15 cellular contexts compared by ENCODE assay signal in the genomic region with DNA sequence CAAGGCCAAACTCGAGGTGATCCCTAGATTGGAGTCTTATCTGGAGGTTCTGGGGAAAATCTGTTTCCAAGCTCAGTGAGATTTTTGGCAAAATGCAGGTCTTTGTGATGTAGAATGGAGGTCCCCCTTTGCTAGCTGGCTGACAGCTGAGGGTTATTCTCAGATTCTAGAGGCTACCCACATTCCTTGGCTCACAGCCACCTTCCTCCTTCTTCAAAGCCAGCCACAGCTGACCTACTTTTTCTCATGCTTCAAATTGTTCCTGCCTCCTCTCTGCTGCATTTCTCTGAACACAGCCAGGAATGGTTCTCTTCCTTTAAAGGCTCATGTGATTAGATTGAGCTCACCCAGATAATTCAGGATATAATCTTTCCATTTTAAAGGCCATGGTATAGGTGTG.
DNase-seq lines count a peak whose midpoint lies in the region; ATAC-seq, FAIRE-seq and TF ChIP-seq lines count a peak whose summit lies in the region.
"Had no signal": no experiment of that assay in that cellular context is flagged by ENCODE, and none has a peak within 500 bp of the region (broad histone marks: within the 10 kb centered on the region; RNA-seq: fewer than 3 reads in every experiment).

No MANE protein-coding gene starts in this region.

- no peak overlapping the region for H2AFZ ChIP-seq in astrocyte (ENCODE audit: low read depth, low read length)

- H3K27ac ChIP-seq in BLaER1 (no peak overlapping the region), astrocyte (ENCODE audit: low read depth, low read length) (no peak overlapping the region)

- DNase-seq in astrocyte (ENCODE audit: low read depth), result peak; percentile 5
- peak; percentile 66 for DNase-seq in kidney tubule cell (ENCODE audit: low spot score)
- peak; percentile 64 for DNase-seq in renal cortical epithelial cell (ENCODE audit: low read depth)
- no peak for DNase-seq in NCI-H146 (lab: John Stamatoyannopoulos, UW)
- no peak for DNase-seq in frontal cortex (ENCODE audit: low spot score in 2 of 2)
- DNase-seq in MCF 10A (ENCODE audit: unreplicated experiment), result no peak
- DNase-seq: CD4-positive, alpha-beta T cell; DMS79 treated with DMSO at 0.1 percent for 48 hours; GF-D8; NCI-H1417 treated with DMSO at 0.1 percent for 48 hours; NCI-H2081; NCI-H524 had no signal

- H3K4me1 Mint-ChIP-seq in astrocyte (ENCODE audit: low read depth, unreplicated experiment), result peaks cover 3% of the 10 kb centered on the region
- H3K4me1 Mint-ChIP-seq in MCF 10A (ENCODE audit: insufficient read depth, unreplicated experiment), result no peaks in the 10 kb centered on the region

- H3K4me3 Mint-ChIP-seq in astrocyte (ENCODE audit: unreplicated experiment) (no peak overlapping the region), MCF 10A (ENCODE audit: unreplicated experiment) (no peak overlapping the region)
- H3K4me3 Mint-ChIP-seq: CD4-positive, alpha-beta T cell had no signal

- H3K4me3 ChIP-seq in BLaER1 (no peak overlapping the region), astrocyte (ENCODE audit: insufficient read depth, low read depth, low read length) (no peak overlapping the region)

- TF ChIP-seq CTCF in astrocyte (IDR thresholded peaks at IDR 0.05; ENCODE audit: insufficient read depth, low read depth, low read length) (no peak), MCF 10A (IDR thresholded peaks at IDR 0.05; ENCODE audit: unreplicated experiment) (no peak)

- no TSS peak for BruUV-seq in MCF 10A (replicated peaks; lab: Mats Ljungman, UMichigan)

- H3K9ac ChIP-seq in BLaER1 (no peak overlapping the region), astrocyte (ENCODE audit: low read length) (no peak overlapping the region)

- peaks cover 7% of the 10 kb centered on the region; the same call in 1 of the 2 replicates for H3K9me3 ChIP-seq in BLaER1
- H3K9me3 ChIP-seq in astrocyte (ENCODE audit: insufficient read depth, low read depth, low read length), result no peaks in the 10 kb centered on the region

- ATAC-seq in GM18520 (IDR thresholded peaks at IDR 0.05; ENCODE audit: unreplicated experiment), result no peak

- no peaks in the 10 kb centered on the region for H3K27me3 ChIP-seq in BLaER1
- no peaks in the 10 kb centered on the region for H3K27me3 ChIP-seq in astrocyte (ENCODE audit: insufficient read depth, low read length)

- no peaks in the 10 kb centered on the region for H3K36me3 ChIP-seq in BLaER1
- H3K36me3 ChIP-seq in astrocyte (ENCODE audit: insufficient read depth, low read length), result no peaks in the 10 kb centered on the region

- H3K9me3 Mint-ChIP-seq in astrocyte (ENCODE audit: unreplicated experiment) (no peaks in the 10 kb centered on the region), MCF 10A (ENCODE audit: unreplicated experiment) (peaks cover 42% of the 10 kb centered on the region)
- H3K9me3 Mint-ChIP-seq: CD4-positive, alpha-beta T cell had no signal

- H3K36me3 Mint-ChIP-seq in astrocyte (ENCODE audit: low read depth, unreplicated experiment) (no peaks in the 10 kb centered on the region), MCF 10A (ENCODE audit: insufficient read depth, unreplicated experiment) (no peaks in the 10 kb centered on the region)

- CTCF ChIA-PET in MCF 10A (lab: Yijun Ruan, JAX), result interaction anchor here (0.6 kb wide), 1 partner anchor 281 kb away, joined by 5 read pairs; no protein-coding TSS in a partner anchor

- H3K27ac Mint-ChIP-seq in astrocyte (ENCODE audit: unreplicated experiment), result no peak overlapping the region
- no peak overlapping the region for H3K27ac Mint-ChIP-seq in MCF 10A (ENCODE audit: low read depth, unreplicated experiment)
- H3K27ac Mint-ChIP-seq: CD4-positive, alpha-beta T cell had no signal

- no peaks in the 10 kb centered on the region for H3K79me2 ChIP-seq in astrocyte (ENCODE audit: insufficient read depth, low read length)

- peaks cover 17% of the 10 kb centered on the region for H3K4me1 ChIP-seq in BLaER1
- no peaks in the 10 kb centered on the region for H3K4me1 ChIP-seq in astrocyte (ENCODE audit: insufficient read depth, low read length)

- FAIRE-seq in astrocyte (lab: Jason Lieb, UNC) (no peak), frontal cortex (lab: Jason Lieb, UNC) (no peak)
- FAIRE-seq: H1 had no signal

- H3K4me2 ChIP-seq in BLaER1 (peak overlapping the region; percentile 40), astrocyte (ENCODE audit: low read length) (no peak overlapping the region)

- H4K20me1 ChIP-seq in BLaER1, result no peaks in the 10 kb centered on the region
- no peaks in the 10 kb centered on the region for H4K20me1 ChIP-seq in astrocyte (ENCODE audit: insufficient read depth, low read length)

- POLR2A ChIA-PET in MCF 10A (lab: Yijun Ruan, JAX), result no interaction called here

- intact Hi-C loops in MCF 10A (cut with micrococcal nuclease), result no loop called here

- H3K27me3 Mint-ChIP-seq in astrocyte (ENCODE audit: low read depth, unreplicated experiment) (no peaks in the 10 kb centered on the region), MCF 10A (ENCODE audit: insufficient read depth, unreplicated experiment) (no peaks in the 10 kb centered on the region)
- H3K27me3 Mint-ChIP-seq: CD4-positive, alpha-beta T cell had no signal

Comparison
In these comparisons a context has a peak if more than half of its experiments do, and no peak if none do; other contexts are left out.
1. DNase-seq: peak in astrocyte (single experiment), kidney tubule cell (single experiment) and renal cortical epithelial cell (single experiment); none in NCI-H146 (single experiment), frontal cortex (0 of 2) and MCF 10A (single experiment).